In genomic region chr17:75635610-75636202, GRCh38 we compare ENCODE assay signal across 14 cellular contexts. TPM values are rescaled to one million over a fixed set of nuclear protein-coding genes. Genes with fewer than 3 reads are reported as not detected.
A peak's percentile ranks its signal among the peaks of the same experiment; 100 is the strongest.
DNase-seq lines count a peak whose midpoint lies in the region; ATAC-seq and TF ChIP-seq lines count a peak whose summit lies in the region.
"Had no signal": no experiment of that assay in that cellular context is flagged by ENCODE, and none has a peak within 500 bp of the region (broad histone marks: within the 10 kb centered on the region; RNA-seq: fewer than 3 reads in every experiment).

No MANE protein-coding gene starts in this region.

- no peak for TF ChIP-seq EP300 in SK-N-SH (IDR thresholded peaks at IDR 0.05; ENCODE audit: borderline replicate concordance in 1 of 2, low read depth in 1 of 2, low read length in 1 of 2)

- peak in 75 of 76 experiments; percentile 68 to 97 (median 90) for DNase-seq in HUDEP-2 (lab: John Stamatoyannopoulos, UW; ENCODE audit: unreplicated experiment in 76 of 76)
- DNase-seq in chondrocyte (ENCODE audit: low spot score): no peak
- DNase-seq in left lung: peak in 1 of 2 donors; percentile 83
- peak; percentile 43 for DNase-seq in superior temporal gyrus (ENCODE audit: extremely low spot score)
- DNase-seq in naive thymus-derived CD8-positive, alpha-beta T cell: no peak
- no peak for DNase-seq in HK-2 (ENCODE audit: unreplicated experiment)
- no peak for DNase-seq in SK-N-SH
- DNase-seq: activated CD4-positive, alpha-beta memory T cell treated with anti-CD3 and anti-CD28 coated beads, Interleukin-2, amount 10 ng/mL, durations not matched to agents 7 days and 5 days; activated naive CD4-positive, alpha-beta T cell treated with anti-CD3 and anti-CD28 coated beads for 36 hours; CD4-positive, alpha-beta T cell; NCI-H2029; stimulated activated CD8-positive, alpha-beta memory T cell treated with anti-CD3 and anti-CD28 coated beads, Interleukin-4, amount 100 ng/mL, for 48 hours; T-helper 1 cell had no signal

- no peaks in the 10 kb centered on the region for H3K79me2 ChIP-seq in SK-N-SH (ENCODE audit: insufficient read depth)

- 84% methylated on average over 11 of the region's 16 CpGs for WGBS in SK-N-SH (ENCODE audit: low lambda C conversion rate)

- H3K27ac Mint-ChIP-seq in chondrocyte (ENCODE audit: unreplicated experiment): no peak overlapping the region
- no peak overlapping the region for H3K27ac Mint-ChIP-seq in stimulated activated memory B cell treated with anti-CD40 and anti-IgM and Interleukin-4, amounts not matched to agents 10 μg/mL and 1 μg/mL and 100 μg/mL, for 72 hours
- no peak overlapping the region for H3K27ac Mint-ChIP-seq in naive thymus-derived CD8-positive, alpha-beta T cell
- H3K27ac Mint-ChIP-seq: activated CD4-positive, alpha-beta memory T cell treated with anti-CD3 and anti-CD28 coated beads, Interleukin-2, amount 10 ng/mL, durations not matched to agents 7 days and 5 days; activated naive CD4-positive, alpha-beta T cell treated with anti-CD3 and anti-CD28 coated beads for 36 hours; CD4-positive, alpha-beta T cell had no signal

- peaks cover 3% of the 10 kb centered on the region for H3F3A ChIP-seq in SK-N-SH (replicated peaks; ENCODE audit: insufficient read depth)

- no peak overlapping the region for H3K9ac ChIP-seq in SK-N-SH

- no peaks in the 10 kb centered on the region for H3K9me2 ChIP-seq in SK-N-SH

- H3K9me3 Mint-ChIP-seq in chondrocyte (ENCODE audit: low read depth): no peaks in the 10 kb centered on the region
- H3K9me3 Mint-ChIP-seq in stimulated activated memory B cell treated with anti-CD40 and anti-IgM and Interleukin-4, amounts not matched to agents 10 μg/mL and 1 μg/mL and 100 μg/mL, for 72 hours: no peaks in the 10 kb centered on the region
- H3K9me3 Mint-ChIP-seq in naive thymus-derived CD8-positive, alpha-beta T cell: no peaks in the 10 kb centered on the region
- H3K9me3 Mint-ChIP-seq: activated CD4-positive, alpha-beta memory T cell treated with anti-CD3 and anti-CD28 coated beads, Interleukin-2, amount 10 ng/mL, durations not matched to agents 7 days and 5 days; activated naive CD4-positive, alpha-beta T cell treated with anti-CD3 and anti-CD28 coated beads for 36 hours; CD4-positive, alpha-beta T cell had no signal

- POLR2A ChIA-PET in naive thymus-derived CD8-positive, alpha-beta T cell (lab: Charles Lee): no interaction called here
- POLR2A ChIA-PET in SK-N-SH (lab: Yijun Ruan, JAX): interaction anchor here (1.1 kb wide), 1 partner anchor 11 kb away, joined by 4 read pairs; no protein-coding TSS in a partner anchor

- H3K36me3 ChIP-seq in left lung (peaks cover 0 to 4% of the 10 kb centered on the region in 2 donors), SK-N-SH (replicated peaks in 1 of 2; ENCODE audit: control insufficient read depth in 1 of 2, insufficient read depth in 2 of 2, low read length in 1 of 2) (peaks cover 0 to 37% of the 10 kb centered on the region in 2 experiments)

- TF ChIP-seq RAD21 in SK-N-SH (IDR thresholded peaks at IDR 0.05; ENCODE audit: low read length): no peak

- H3K4me3 ChIP-seq in left lung (no peak overlapping the region), SK-N-SH (ENCODE audit: low read depth in 2 of 2, low read length in 1 of 2) (no peak overlapping the region)

- H3K4me1 ChIP-seq in left lung: peaks cover 12 to 41% of the 10 kb centered on the region in 2 donors
- peaks cover 12 to 15% of the 10 kb centered on the region in 2 experiments; a peak in 3 of 4 replicates for H3K4me1 ChIP-seq in SK-N-SH (ENCODE audit: control insufficient read depth in 1 of 2, insufficient read depth in 2 of 2, low read depth in 1 of 2, low read length in 1 of 2)

- CTCF ChIA-PET in SK-N-SH (lab: Yijun Ruan, JAX): interaction anchor here (1.1 to 37.9 kb wide), 5 partner anchors 9 to 115 kb away, joined by 3 to 1370 read pairs (median 1189); partner anchors contain the start of genes GALK1 and SMIM5

- ATAC-seq in left lung: peak; percentile 4
- no peak for ATAC-seq in stimulated activated memory B cell treated with anti-CD40 and anti-IgM and Interleukin-4, amounts not matched to agents 10 μg/mL and 1 μg/mL and 100 μg/mL, for 72 hours
- no peak for ATAC-seq in naive thymus-derived CD8-positive, alpha-beta T cell

- peaks cover 18% of the 10 kb centered on the region for H4K20me1 ChIP-seq in SK-N-SH (ENCODE audit: insufficient read depth)

- H3K9me3 ChIP-seq in left lung: no peaks in the 10 kb centered on the region
- no peaks in the 10 kb centered on the region for H3K9me3 ChIP-seq in SK-N-SH

- H3K27ac ChIP-seq in left lung: peak overlapping the region in 1 of 2 donors; percentile 33
- no peak overlapping the region for H3K27ac ChIP-seq in SK-N-SH (ENCODE audit: low read depth in 2 of 2, low read length in 1 of 2)

- no peaks in the 10 kb centered on the region for H3K36me3 Mint-ChIP-seq in chondrocyte (ENCODE audit: low read depth)
- H3K36me3 Mint-ChIP-seq in stimulated activated memory B cell treated with anti-CD40 and anti-IgM and Interleukin-4, amounts not matched to agents 10 μg/mL and 1 μg/mL and 100 μg/mL, for 72 hours: peaks cover 5% of the 10 kb centered on the region
- H3K36me3 Mint-ChIP-seq in naive thymus-derived CD8-positive, alpha-beta T cell: no peaks in the 10 kb centered on the region

- H3K4me1 Mint-ChIP-seq in chondrocyte (ENCODE audit: low read depth): peaks cover 18% of the 10 kb centered on the region
- H3K4me1 Mint-ChIP-seq in stimulated activated memory B cell treated with anti-CD40 and anti-IgM and Interleukin-4, amounts not matched to agents 10 μg/mL and 1 μg/mL and 100 μg/mL, for 72 hours: peaks cover 18% of the 10 kb centered on the region
- H3K4me1 Mint-ChIP-seq in naive thymus-derived CD8-positive, alpha-beta T cell: peaks cover 3 to 13% (median 6%) of the 10 kb centered on the region in 4 donors
- H3K4me1 Mint-ChIP-seq: activated CD4-positive, alpha-beta memory T cell treated with anti-CD3 and anti-CD28 coated beads, Interleukin-2, amount 10 ng/mL, durations not matched to agents 7 days and 5 days had no signal

- H2AFZ ChIP-seq in SK-N-SH (ENCODE audit: low read depth): no peak overlapping the region

- no peak overlapping the region for H3K4me3 Mint-ChIP-seq in chondrocyte (ENCODE audit: unreplicated experiment)
- no peak overlapping the region for H3K4me3 Mint-ChIP-seq in stimulated activated memory B cell treated with anti-CD40 and anti-IgM and Interleukin-4, amounts not matched to agents 10 μg/mL and 1 μg/mL and 100 μg/mL, for 72 hours
- H3K4me3 Mint-ChIP-seq in naive thymus-derived CD8-positive, alpha-beta T cell: no peak overlapping the region
- H3K4me3 Mint-ChIP-seq: activated CD4-positive, alpha-beta memory T cell treated with anti-CD3 and anti-CD28 coated beads, Interleukin-2, amount 10 ng/mL, durations not matched to agents 7 days and 5 days; activated naive CD4-positive, alpha-beta T cell treated with anti-CD3 and anti-CD28 coated beads for 36 hours; CD4-positive, alpha-beta T cell had no signal

- intact Hi-C loops in left lung (cut with DNase I): loop anchor here in 1 of 2 donors (10.0 kb wide), 1 partner anchor 109 kb away; no protein-coding TSS in a partner anchor

- H3K27me3 ChIP-seq in left lung: no peaks in the 10 kb centered on the region
- no peaks in the 10 kb centered on the region for H3K27me3 ChIP-seq in SK-N-SH (ENCODE audit: insufficient read depth)

- H3K4me2 ChIP-seq in SK-N-SH: no peak overlapping the region

- no peaks in the 10 kb centered on the region for H3K27me3 Mint-ChIP-seq in chondrocyte (ENCODE audit: low read depth)
- no peaks in the 10 kb centered on the region for H3K27me3 Mint-ChIP-seq in stimulated activated memory B cell treated with anti-CD40 and anti-IgM and Interleukin-4, amounts not matched to agents 10 μg/mL and 1 μg/mL and 100 μg/mL, for 72 hours
- no peaks in the 10 kb centered on the region for H3K27me3 Mint-ChIP-seq in naive thymus-derived CD8-positive, alpha-beta T cell
- H3K27me3 Mint-ChIP-seq: activated CD4-positive, alpha-beta memory T cell treated with anti-CD3 and anti-CD28 coated beads, Interleukin-2, amount 10 ng/mL, durations not matched to agents 7 days and 5 days; CD4-positive, alpha-beta T cell had no signal

- TF ChIP-seq CTCF in chondrocyte (IDR thresholded peaks at IDR 0.05): peak; percentile 11
- TF ChIP-seq CTCF in left lung (IDR thresholded peaks at IDR 0.05): no peak
- TF ChIP-seq CTCF in SK-N-SH (IDR thresholded peaks at IDR 0.05): no peak

TF ChIP-seq in SK-N-SH, 30 proteins besides CTCF, POLR2A, EP300 and RAD21 (continues in another document):
- no peak for TF ChIP-seq NFIC (IDR thresholded peaks at IDR 0.05; ENCODE audit: borderline replicate concordance)
- TF ChIP-seq MEF2A (IDR thresholded peaks at IDR 0.05; ENCODE audit: borderline replicate concordance, low read depth): no peak
- TF ChIP-seq MXI1 (IDR thresholded peaks at IDR 0.05; ENCODE audit: low read depth, low read length): no peak

RNA-seq across cellular contexts. Expression of gene SMIM5, which starts 2.5 kb away (rescaled TPM):
- total RNA-seq in chondrocyte (0.23 to 0.29 TPM in 2 of 3 replicates, not detected in the other), left lung (1 to 10 TPM; 1.0 to 1.7 TPM)
- total RNA-seq in naive thymus-derived CD8-positive, alpha-beta T cell: 1 to 10 TPM in 1 of 2 experiments, under 1 TPM in 1; 0.82 to 1.3 TPM
- under 1 TPM in 2 of 3 donors, not detected in 1; 0.06 to 0.13 TPM for polyA plus RNA-seq in naive thymus-derived CD8-positive, alpha-beta T cell
- polyA plus RNA-seq in SK-N-SH (2012; rRNA removed): 0.02 TPM in 1 of 2 replicates, not detected in the other
- not detected in 2 replicates for polyA plus RNA-seq in SK-N-SH (2012; cell fraction: cytosol; rRNA removed)
- polyA plus RNA-seq in SK-N-SH (2012; cell fraction: nucleus; rRNA removed): 0.14 and 0.39 TPM in 2 replicates
- total RNA-seq: activated CD4-positive, alpha-beta memory T cell treated with anti-CD3 and anti-CD28 coated beads, Interleukin-2, amount 10 ng/mL, durations not matched to agents 7 days and 5 days; activated naive CD4-positive, alpha-beta T cell treated with anti-CD3 and anti-CD28 coated beads for 36 hours had no signal

RNA-seq across cellular contexts. Expression of gene RECQL5, which starts 31.2 kb away (rescaled TPM):
- total RNA-seq in chondrocyte: 20.4 to 30.4 TPM (median 21.1 TPM) in 3 replicates
- total RNA-seq in left lung: 10 to 100 TPM; 28.5 to 35.5 TPM
- total RNA-seq in naive thymus-derived CD8-positive, alpha-beta T cell: 10 to 100 TPM; 76.0 to 79.0 TPM
- 10 to 100 TPM; 12.3 to 23.4 (median 19.3) TPM for polyA plus RNA-seq in naive thymus-derived CD8-positive, alpha-beta T cell
- 22.5 and 25.3 TPM in 2 replicates for polyA plus RNA-seq in SK-N-SH (2012; rRNA removed)
- polyA plus RNA-seq in SK-N-SH (2012; cell fraction: cytosol; rRNA removed): 8.8 and 11.4 TPM in 2 replicates
- polyA plus RNA-seq in SK-N-SH (2012; cell fraction: nucleus; rRNA removed): 179 and 199 TPM in 2 replicates

RNA-seq across cellular contexts. Expression of gene SAP30BP, which starts 31.4 kb away (rescaled TPM):
- 59.9 to 91.8 TPM (median 67.5 TPM) in 3 replicates for total RNA-seq in chondrocyte
- total RNA-seq in left lung: 10 to 100 TPM; 58.9 to 80.8 TPM
- 100 to 1,000 TPM in 1 of 2 experiments, 10 to 100 TPM in 1; 99.2 to 121 TPM for total RNA-seq in naive thymus-derived CD8-positive, alpha-beta T cell
- 10 to 100 TPM; 57.8 to 72.0 (median 69.6) TPM for polyA plus RNA-seq in naive thymus-derived CD8-positive, alpha-beta T cell
- polyA plus RNA-seq in SK-N-SH (2012; rRNA removed): 145 and 158 TPM in 2 replicates
- polyA plus RNA-seq in SK-N-SH (2012; cell fraction: cytosol; rRNA removed): 103 and 121 TPM in 2 replicates
- 387 and 410 TPM in 2 replicates for polyA plus RNA-seq in SK-N-SH (2012; cell fraction: nucleus; rRNA removed)

RNA-seq across cellular contexts. Expression of gene MYO15B, which starts 48.1 kb away (rescaled TPM):
- 15.9 to 20.9 TPM (median 16.0 TPM) in 3 replicates for total RNA-seq in chondrocyte
- 100 to 1,000 TPM; 125 to 127 TPM for total RNA-seq in left lung
- 100 to 1,000 TPM; 412 to 418 TPM for total RNA-seq in naive thymus-derived CD8-positive, alpha-beta T cell
- 1 to 10 TPM; 1.9 to 3.2 (median 2.5) TPM for polyA plus RNA-seq in naive thymus-derived CD8-positive, alpha-beta T cell
- polyA plus RNA-seq in SK-N-SH (2012; rRNA removed): 9.7 and 10.3 TPM in 2 replicates
- polyA plus RNA-seq in SK-N-SH (2012; cell fraction: cytosol; rRNA removed): 1.2 and 2.0 TPM in 2 replicates
- polyA plus RNA-seq in SK-N-SH (2012; cell fraction: nucleus; rRNA removed): 82.9 and 131 TPM in 2 replicates

Comparison
In these comparisons a context has a peak if more than half of its experiments do, and no peak if none do; other contexts are left out.
1. DNase-seq: peak in HUDEP-2 (75 of 76) and superior temporal gyrus (single experiment); none in chondrocyte (single experiment), naive thymus-derived CD8-positive, alpha-beta T cell (0 of 10), HK-2 (single experiment) and SK-N-SH (single experiment).